24 cellular contexts compared by ENCODE assay signal in genomic region chr10:69404786-69405185, GRCh38. TPM values are rescaled to one million over a fixed set of nuclear protein-coding genes. Genes with fewer than 3 reads are reported as not detected.
DNase-seq lines count a peak whose midpoint lies in the region; ATAC-seq and TF ChIP-seq lines count a peak whose summit lies in the region.
"Had no signal": no experiment of that assay in that cellular context is flagged by ENCODE, and none has a peak within 500 bp of the region (broad histone marks: within the 10 kb centered on the region; RNA-seq: fewer than 3 reads in every experiment).

No MANE protein-coding gene starts in this region.

- no peaks in the 10 kb centered on the region for H3K27me3 ChIP-seq in CD4-positive, alpha-beta T cell (ENCODE audit: control insufficient read depth, insufficient read depth, low read length)
- H3K27me3 ChIP-seq in H9 (ENCODE audit: insufficient read depth, low read length) (no peaks in the 10 kb centered on the region), spleen (replicated peaks in 1 of 7) (no peaks in the 10 kb centered on the region), left lung (no peaks in the 10 kb centered on the region)
- H3K27me3 ChIP-seq: gastrocnemius medialis, upper lobe of left lung had no signal

- H4K20me1 ChIP-seq in H9 (ENCODE audit: control insufficient read depth, insufficient read depth, insufficient read length): no peaks in the 10 kb centered on the region

- H3T11ph ChIP-seq in H9 (ENCODE audit: low read length): no peak overlapping the region

- CTCF ChIA-PET in CD4-positive, alpha-beta T cell (lab: Charles Lee): interaction anchor here (0.9 to 1.9 kb wide), 2 partner anchors 8 to 12 kb away, joined by 3 to 6 read pairs; no protein-coding TSS in a partner anchor

- H3K27ac Mint-ChIP-seq in CD4-positive, alpha-beta T cell: peak overlapping the region; percentile 12
- no peak overlapping the region; a peak in 1 of 7 replicates for H3K27ac Mint-ChIP-seq in H9
- H3K27ac Mint-ChIP-seq: activated T-cell treated with anti-CD3 and anti-CD28 coated beads, Interleukin-2, amount 50 U/mL, for 72 hours; endodermal cell; mesothelial cell of epicardium had no signal

- no peaks in the 10 kb centered on the region for H3K79me2 ChIP-seq in H9 (ENCODE audit: insufficient read depth, low read length)

- H3K79me1 ChIP-seq in H9 (ENCODE audit: insufficient read depth, low read depth, low read length, poor library complexity, severe bottlenecking): no peaks in the 10 kb centered on the region

- WGBS in H9 (ENCODE audit: extremely low coverage, insufficient read length, low lambda C conversion rate): no CpG with 5 or more reads among the region's 10 CpGs
- 82 to 95% (median 89%) methylated on average over 9 to 10 of the region's 10 CpGs for WGBS in spleen, 5 donors

- no peak overlapping the region for H3K27ac ChIP-seq in CD4-positive, alpha-beta T cell (ENCODE audit: low read depth, low read length)
- H3K27ac ChIP-seq in H9 (ENCODE audit: insufficient read length, low read depth, low read length) (no peak overlapping the region), coronary artery (peak overlapping the region; percentile 33 to 62), spleen (no peak overlapping the region), left lung (no peak overlapping the region)
- H3K27ac ChIP-seq: HL-60, VCaP had no signal

- H3K36me3 Mint-ChIP-seq in CD4-positive, alpha-beta T cell (ENCODE audit: low read depth): peaks cover 47% of the 10 kb centered on the region
- H3K36me3 Mint-ChIP-seq in H9 (ENCODE audit: insufficient read depth in 1 of 3, low read depth in 3 of 3): peaks cover 15 to 29% (median 28%) of the 10 kb centered on the region in 3 experiments

- H2BK120ac ChIP-seq in H9 (ENCODE audit: low read depth, low read length, poor library complexity, severe bottlenecking): no peak overlapping the region

- H2BK12ac ChIP-seq in H9 (ENCODE audit: insufficient read length, low read depth, low read length): no peak overlapping the region

- no peak overlapping the region for H3K23ac ChIP-seq in H9 (ENCODE audit: insufficient read length, low read depth, low read length)

- no peaks in the 10 kb centered on the region for H3K23me2 ChIP-seq in H9 (ENCODE audit: insufficient read length, low read depth, low read length, poor library complexity, severe bottlenecking)

- H2BK5ac ChIP-seq in H9 (ENCODE audit: insufficient read length, low read length): no peak overlapping the region

- peaks cover 24% of the 10 kb centered on the region for H3K4me1 Mint-ChIP-seq in CD4-positive, alpha-beta T cell (ENCODE audit: low read depth)
- peaks cover 26 to 34% of the 10 kb centered on the region in 2 experiments for H3K4me1 Mint-ChIP-seq in H9

- H3K4me2 ChIP-seq in H9 (ENCODE audit: insufficient read depth, insufficient read length, low read length): no peak overlapping the region

- H3K4me3 Mint-ChIP-seq in CD4-positive, alpha-beta T cell: no peak overlapping the region
- no peak overlapping the region for H3K4me3 Mint-ChIP-seq in H9
- H3K4me3 Mint-ChIP-seq: activated naive CD4-positive, alpha-beta T cell treated with anti-CD3 and anti-CD28 coated beads for 36 hours; activated T-cell treated with anti-CD3 and anti-CD28 coated beads, Interleukin-2, amount 50 U/mL, for 72 hours; CD14-positive monocyte; endodermal cell; mesothelial cell of epicardium; naive thymus-derived CD8-positive, alpha-beta T cell had no signal

- no peaks in the 10 kb centered on the region for H3K9me3 Mint-ChIP-seq in CD4-positive, alpha-beta T cell
- no peaks in the 10 kb centered on the region for H3K9me3 Mint-ChIP-seq in H9
- H3K9me3 Mint-ChIP-seq: activated naive CD4-positive, alpha-beta T cell treated with anti-CD3 and anti-CD28 coated beads for 36 hours; activated T-cell treated with anti-CD3 and anti-CD28 coated beads, Interleukin-2, amount 50 U/mL, for 72 hours; endodermal cell; mesothelial cell of epicardium; naive thymus-derived CD8-positive, alpha-beta T cell had no signal

- intact Hi-C loops in CD4-positive, alpha-beta T cell (cut with DNase I, micrococcal nuclease): loop anchor here (5.0 kb wide), 3 partner anchors 87 to 277 kb away; no protein-coding TSS in a partner anchor
- intact Hi-C loops in spleen (cut with DNase I; ENCODE audit: low total_unique reads) (loop anchor here (5.0 kb wide), 1 partner anchor 103 kb away; no protein-coding TSS in a partner anchor), left lung (cut with DNase I) (no loop called here)

- H3K4me1 ChIP-seq in H9 (ENCODE audit: insufficient read depth, low read length) (no peaks in the 10 kb centered on the region; the same call in 1 of the 2 replicates), spleen (peaks cover 6 to 44% (median 26%) of the 10 kb centered on the region in 6 donors), left lung (peaks cover 7 to 37% of the 10 kb centered on the region in 2 donors)

- no peak overlapping the region for H3K9ac ChIP-seq in H9 (ENCODE audit: extremely low read depth, insufficient read length, low read length)

- H3K9me3 ChIP-seq in CD4-positive, alpha-beta T cell (ENCODE audit: control insufficient read depth, low read length): no peaks in the 10 kb centered on the region
- H3K9me3 ChIP-seq in H9 (ENCODE audit: control insufficient read depth, low read depth, low read length): no peaks in the 10 kb centered on the region
- H3K9me3 ChIP-seq in spleen: no peaks in the 10 kb centered on the region
- no peaks in the 10 kb centered on the region for H3K9me3 ChIP-seq in left lung
- H3K9me3 ChIP-seq: gastrocnemius medialis, upper lobe of left lung had no signal

- no peak for TF ChIP-seq CTCF in CD4-positive, alpha-beta T cell (IDR thresholded peaks at IDR 0.05)
- TF ChIP-seq CTCF in H9 (conservative IDR thresholded peaks at IDR 0.05) (no peak), coronary artery (IDR thresholded peaks at IDR 0.05) (no peak), spleen (IDR thresholded peaks at IDR 0.05 in 8 of 11, conservative IDR thresholded peaks at IDR 0.05 in 3 of 11) (no peak), left lung (IDR thresholded peaks at IDR 0.05) (no peak)

- TF ChIP-seq POLR2A in spleen (IDR thresholded peaks at IDR 0.05): no peak

- H3K4ac ChIP-seq in H9 (ENCODE audit: low read depth, low read length): no peak overlapping the region

- H4K5ac ChIP-seq in H9 (ENCODE audit: insufficient read length, low read depth, low read length): no peak overlapping the region

- peak overlapping the region; percentile 30 for H3K18ac ChIP-seq in H9 (ENCODE audit: insufficient read length, low read depth, low read length)

- no peak overlapping the region for H4K91ac ChIP-seq in H9 (ENCODE audit: insufficient read length, low read depth, low read length)

- no peak for ATAC-seq in CD4-positive, alpha-beta T cell (ENCODE audit: poor library complexity)
- ATAC-seq in left lung: no peak
- ATAC-seq in HG02610 (IDR thresholded peaks at IDR 0.05; ENCODE audit: unreplicated experiment): no peak
- ATAC-seq: activated T-cell treated with anti-CD3 and anti-CD28 coated beads, Interleukin-2, amount 50 U/mL, for 72 hours; gastrocnemius medialis; naive thymus-derived CD8-positive, alpha-beta T cell had no signal

- no peak overlapping the region; the same call in 1 of the 2 replicates for H3K14ac ChIP-seq in H9 (ENCODE audit: insufficient read depth, low read length)

- H2BK20ac ChIP-seq in H9 (ENCODE audit: low read depth, low read length, poor library complexity, severe bottlenecking): no peak overlapping the region

- H3K36me3 ChIP-seq in spleen: peaks cover 0 to 56% (median 30%) of the 10 kb centered on the region in 6 donors
- H3K36me3 ChIP-seq in left lung: peaks cover 0 to 46% of the 10 kb centered on the region in 2 donors

- POLR2A ChIA-PET in CD4-positive, alpha-beta T cell (lab: Charles Lee): no interaction called here

- H3K4me3 ChIP-seq in coronary artery (no peak overlapping the region), spleen (no peak overlapping the region), left lung (no peak overlapping the region)
- H3K4me3 ChIP-seq: gastrocnemius medialis, upper lobe of left lung had no signal

- H3K56ac ChIP-seq in H9 (ENCODE audit: insufficient read length, low read depth, low read length): no peak overlapping the region

- H2AK5ac ChIP-seq in H9 (ENCODE audit: insufficient read length, low read length): no peak overlapping the region

- no peak overlapping the region for H2AFZ ChIP-seq in H9 (ENCODE audit: low read length)

- DNase-seq in CD4-positive, alpha-beta T cell: no peak
- DNase-seq in H9 (no peak), coronary artery (ENCODE audit: low spot score) (no peak), spleen (peak; percentile 68), left lung (no peak), kidney tubule cell (ENCODE audit: low spot score) (no peak)
- DNase-seq: activated CD4-positive, alpha-beta T cell treated with anti-CD3 and anti-CD28 coated beads for 48 hours; activated naive CD4-positive, alpha-beta T cell treated with anti-CD3 and anti-CD28 coated beads for 36 hours; activated T-cell treated with anti-CD3 and anti-CD28 coated beads, Interleukin-2, amount 50 U/mL, for 72 hours; amygdala; cortex of kidney; endodermal cell; gastrocnemius medialis; naive thymus-derived CD8-positive, alpha-beta T cell; stimulated activated CD4-positive, alpha-beta T cell treated with anti-CD3 and anti-CD28 coated beads, Interleukin-1b, Interleukin-23, amount 100 ng/mL, for 48 hours; upper lobe of left lung had no signal

- no peak overlapping the region for H4K8ac ChIP-seq in H9 (replicated peaks; ENCODE audit: insufficient read length, low read depth, low read length)

- no peak overlapping the region for H2BK15ac ChIP-seq in H9 (ENCODE audit: low read depth, low read length)

- no peaks in the 10 kb centered on the region for H3K27me3 Mint-ChIP-seq in CD4-positive, alpha-beta T cell
- H3K27me3 Mint-ChIP-seq in H9 (ENCODE audit: low read depth): peaks cover 9% of the 10 kb centered on the region
- H3K27me3 Mint-ChIP-seq: naive thymus-derived CD8-positive, alpha-beta T cell had no signal

RNA-seq across cellular contexts. Expression of gene TACR2, which starts 11.9 kb away (rescaled TPM):
- total RNA-seq in CD4-positive, alpha-beta T cell: not detected
- total RNA-seq in H9 (2021) (not detected in 2 replicates), spleen (under 1 TPM in 3 of 7 donors, not detected in 4; 0.25 to 0.52 (median 0.34) TPM), left lung (under 1 TPM; 0.31 to 0.55 TPM)
- polyA plus RNA-seq in spleen: under 1 TPM; 0.15 to 0.36 (median 0.26) TPM
- total RNA-seq: activated naive CD4-positive, alpha-beta T cell treated with anti-CD3 and anti-CD28 coated beads for 36 hours; activated T-cell treated with anti-CD3 and anti-CD28 coated beads, Interleukin-2, amount 50 U/mL, for 72 hours; Daoy; endodermal cell; mesothelial cell of epicardium; naive thymus-derived CD8-positive, alpha-beta T cell; NCI-H460; skeletal muscle tissue had no signal
- polyA plus RNA-seq: naive thymus-derived CD8-positive, alpha-beta T cell had no signal

RNA-seq across cellular contexts. Expression of gene TSPAN15, which starts 46.5 kb away (rescaled TPM):
- 1 to 10 TPM; 2.2 to 2.5 TPM for total RNA-seq in CD4-positive, alpha-beta T cell
- total RNA-seq in H9 (2021) (7.7 and 7.8 TPM in 2 replicates), spleen (10 to 100 TPM; 23.8 to 68.4 (median 50.0) TPM), left lung (10 to 100 TPM; 52.4 to 67.9 TPM)
- 10 to 100 TPM; 13.5 to 28.2 (median 14.5) TPM for polyA plus RNA-seq in spleen

Comparison
In these comparisons a context has a peak if more than half of its experiments do, and no peak if none do; other contexts are left out.
1. H3K27ac ChIP-seq: peak in coronary artery (2 of 2); none in CD4-positive, alpha-beta T cell (single experiment), H9 (single experiment), spleen (0 of 8) and left lung (0 of 2).
2. intact Hi-C loops: an anchor here in CD4-positive, alpha-beta T cell (5.0 kb wide) and spleen (5.0 kb wide); none called in left lung.